8 cellular contexts compared by ENCODE assay signal in the genomic region with DNA sequence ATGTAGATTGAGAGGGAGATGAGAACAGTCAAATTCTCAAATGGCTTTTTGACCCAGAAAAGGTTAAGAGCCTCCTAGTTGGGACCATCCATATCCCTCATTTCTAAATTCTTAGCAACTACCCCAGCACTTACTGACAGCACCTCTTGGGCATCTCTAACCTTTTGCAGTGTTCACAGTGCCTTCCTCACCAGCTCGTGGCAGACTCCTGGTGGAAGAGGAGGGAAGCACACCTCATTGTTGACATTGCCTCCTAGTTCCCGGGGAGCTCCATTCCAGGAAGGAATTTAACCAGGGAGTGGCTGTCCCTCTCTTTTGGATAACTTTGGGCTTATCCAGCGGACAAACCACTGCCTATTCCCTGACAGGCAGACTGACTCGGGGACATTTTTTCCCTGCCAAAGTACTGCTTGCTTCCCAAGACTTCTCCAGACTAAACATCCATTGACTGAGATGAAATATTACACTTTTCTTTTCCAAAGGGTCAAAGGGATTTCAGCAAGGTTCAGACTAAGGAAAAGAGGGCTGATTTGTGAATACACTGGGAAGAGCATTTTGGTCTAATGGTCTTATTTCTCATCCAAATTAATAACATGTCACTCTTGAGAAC. TPM values are rescaled to one million over a fixed set of nuclear protein-coding genes. Genes with fewer than 3 reads are reported as not detected.
DNase-seq lines count a peak whose midpoint lies in the region; ATAC-seq and TF ChIP-seq lines count a peak whose summit lies in the region.

No MANE protein-coding gene starts in this region.

- ATAC-seq in heart right ventricle (peak in 7 of 8 donors; percentile 66 to 88 (median 77)), gastrocnemius medialis (peak; percentile 58 to 70), GM19035 (IDR thresholded peaks at IDR 0.05; ENCODE audit: unreplicated experiment) (no peak)

- H3K36me3 ChIP-seq in SJCRH30 (no peaks in the 10 kb centered on the region), heart right ventricle (no peaks in the 10 kb centered on the region), gastrocnemius medialis (no peaks in the 10 kb centered on the region)

- H3K27ac ChIP-seq in 22Rv1 (no peak overlapping the region), SJCRH30 (no peak overlapping the region), heart right ventricle (no peak overlapping the region), gastrocnemius medialis (no peak overlapping the region)

- WGBS in heart right ventricle, 2 donors, result 8 to 9% methylated on average over 4 of the region's 4 CpGs

- H3K27me3 ChIP-seq in SJCRH30, result no peaks in the 10 kb centered on the region
- H3K27me3 ChIP-seq in heart right ventricle, result peaks cover 0 to 6% (median 0%) of the 10 kb centered on the region in 7 donors
- H3K27me3 ChIP-seq in gastrocnemius medialis, result no peaks in the 10 kb centered on the region

- TF ChIP-seq CTCF in 22Rv1 (IDR thresholded peaks at IDR 0.05) (peak; percentile 80), GM12873 (IDR thresholded peaks at IDR 0.05; ENCODE audit: insufficient read depth, low read depth, low read length, missing control alignments) (peak; percentile 93), heart right ventricle (IDR thresholded peaks at IDR 0.05) (peak; percentile 55 to 88 (median 79)), gastrocnemius medialis (IDR thresholded peaks at IDR 0.05 in 4 of 5, conservative IDR thresholded peaks at IDR 0.05 in 1 of 5) (peak; percentile 50 to 68 (median 65))

- H3K9me3 ChIP-seq in SJCRH30 (replicated peaks) (no peaks in the 10 kb centered on the region), heart right ventricle (no peaks in the 10 kb centered on the region), gastrocnemius medialis (no peaks in the 10 kb centered on the region)

- peak; percentile 83 for DNase-seq in LoVo (ENCODE audit: low spot score)
- DNase-seq in SJCRH30, result peak; percentile 79 to 91
- peak; percentile 50 for DNase-seq in activated naive CD4-positive, alpha-beta T cell treated with anti-CD3 and anti-CD28 coated beads, Interleukin-2, amount 50 U/mL, for 16 hours
- peak; percentile 18 to 55 for DNase-seq in heart right ventricle
- DNase-seq in gastrocnemius medialis, result peak in 1 of 2 donors; percentile 33

- in situ Hi-C loops in gastrocnemius medialis (cut with MboI; ENCODE audit: low sequenced_read_pairs in 4 of 4), result loop anchor here in 3 of 4 donors (5.0 to 10.0 kb wide), 3 partner anchors 78 to 86 kb away; no protein-coding TSS in a partner anchor

- intact Hi-C loops in heart right ventricle (cut with DNase I), result loop anchor here (1.0 to 10.0 kb wide), 11 partner anchors 81 to 268 kb away; partner anchors contain the start of gene SLC7A7 (in 1 of the 10)
- intact Hi-C loops in gastrocnemius medialis (cut with DNase I; ENCODE audit: low total_unique reads), result loop anchor here (1.0 to 5.0 kb wide), 3 partner anchors 83 to 199 kb away; no protein-coding TSS in a partner anchor

- H3K4me3 ChIP-seq in SJCRH30, result no peak overlapping the region
- H3K4me3 ChIP-seq in heart right ventricle, result no peak overlapping the region
- no peak overlapping the region for H3K4me3 ChIP-seq in gastrocnemius medialis

- no peak for TF ChIP-seq POLR2A in gastrocnemius medialis (IDR thresholded peaks at IDR 0.05)

- H3K4me1 ChIP-seq in SJCRH30 (peaks cover 12% of the 10 kb centered on the region), heart right ventricle (peaks cover 0 to 9% (median 0%) of the 10 kb centered on the region in 9 donors), gastrocnemius medialis (peaks cover 0 to 4% of the 10 kb centered on the region in 2 donors)

RNA-seq across cellular contexts. Expression of gene OR6J1, which starts 9.0 kb away (rescaled TPM):
- not detected in 2 replicates for total RNA-seq in SJCRH30 (2014; rRNA removed; shearing (Covaris generic))
- total RNA-seq in heart right ventricle (not detected), gastrocnemius medialis (not detected)
- polyA plus RNA-seq in heart right ventricle, result not detected

RNA-seq across cellular contexts. Expression of gene ABHD4, which starts 55.0 kb away (rescaled TPM):
- 6.1 and 7.2 TPM in 2 replicates for total RNA-seq in SJCRH30 (2014; rRNA removed; shearing (Covaris generic))
- 10 to 100 TPM; 14.9 to 35.7 (median 22.7) TPM for total RNA-seq in heart right ventricle
- 10 to 100 TPM; 13.7 to 15.1 TPM for polyA plus RNA-seq in heart right ventricle
- 10 to 100 TPM; 17.1 to 38.7 (median 27.6) TPM for total RNA-seq in gastrocnemius medialis
